Comparison of ENCODE assay signal across 2 cellular contexts in the genomic region with DNA sequence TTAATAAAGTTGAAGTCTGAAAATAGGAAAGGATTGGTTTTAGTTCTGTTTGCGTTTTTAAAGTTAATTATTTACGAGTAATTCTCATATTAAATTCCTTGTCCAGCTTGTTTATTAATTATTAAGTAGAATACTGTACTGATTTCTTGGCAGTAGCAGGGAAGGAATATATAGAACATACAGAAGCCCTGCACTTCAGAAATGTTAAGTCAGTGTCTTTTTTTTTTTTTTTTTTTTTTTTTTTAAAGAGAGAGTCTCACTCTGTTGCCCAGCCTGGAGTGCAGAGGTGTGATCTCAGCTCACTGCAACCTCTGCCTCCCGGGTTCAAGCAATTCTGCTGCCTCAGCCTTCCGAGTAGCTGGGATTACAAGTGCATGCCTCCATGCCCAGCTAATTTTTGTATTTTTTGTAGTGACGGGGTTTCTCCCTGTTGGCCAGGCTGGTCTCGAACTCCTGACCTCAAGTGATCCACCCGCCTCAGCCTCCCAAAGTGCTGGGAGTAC.
TF ChIP-seq lines count a peak whose summit lies in the region.

No MANE protein-coding gene starts in this region.

TF ChIP-seq in HEK293, 187 proteins besides CTCF, POLR2A, EP300 and RAD21:
- TF ChIP-seq, protein P1, sequence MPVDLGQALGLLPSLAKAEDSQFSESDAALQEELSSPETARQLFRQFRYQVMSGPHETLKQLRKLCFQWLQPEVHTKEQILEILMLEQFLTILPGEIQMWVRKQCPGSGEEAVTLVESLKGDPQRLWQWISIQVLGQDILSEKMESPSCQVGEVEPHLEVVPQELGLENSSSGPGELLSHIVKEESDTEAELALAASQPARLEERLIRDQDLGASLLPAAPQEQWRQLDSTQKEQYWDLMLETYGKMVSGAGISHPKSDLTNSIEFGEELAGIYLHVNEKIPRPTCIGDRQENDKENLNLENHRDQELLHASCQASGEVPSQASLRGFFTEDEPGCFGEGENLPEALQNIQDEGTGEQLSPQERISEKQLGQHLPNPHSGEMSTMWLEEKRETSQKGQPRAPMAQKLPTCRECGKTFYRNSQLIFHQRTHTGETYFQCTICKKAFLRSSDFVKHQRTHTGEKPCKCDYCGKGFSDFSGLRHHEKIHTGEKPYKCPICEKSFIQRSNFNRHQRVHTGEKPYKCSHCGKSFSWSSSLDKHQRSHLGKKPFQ (tag by site-specific recombination; IDR thresholded peaks at IDR 0.05): 0 out of 2 replicates have a peak, but pooled peaks have one; percentile 15
- TF ChIP-seq ZNF362 (tag by site-specific recombination; IDR thresholded peaks at IDR 0.05) (peak; percentile 88), ZNF121 (tag by site-specific recombination; IDR thresholded peaks at IDR 0.05) (peak; percentile 77; the same call in 1 of the 2 replicates)

TF ChIP-seq in HepG2, 621 proteins besides CTCF, POLR2A, EP300 and RAD21:
- 0 out of 2 replicates have a peak, but pooled peaks have one; percentile 21 for TF ChIP-seq ZNF121 (CRISPR knock-in tag; IDR thresholded peaks at IDR 0.05)
